26 cellular contexts compared by ENCODE assay signal in the genomic region with DNA sequence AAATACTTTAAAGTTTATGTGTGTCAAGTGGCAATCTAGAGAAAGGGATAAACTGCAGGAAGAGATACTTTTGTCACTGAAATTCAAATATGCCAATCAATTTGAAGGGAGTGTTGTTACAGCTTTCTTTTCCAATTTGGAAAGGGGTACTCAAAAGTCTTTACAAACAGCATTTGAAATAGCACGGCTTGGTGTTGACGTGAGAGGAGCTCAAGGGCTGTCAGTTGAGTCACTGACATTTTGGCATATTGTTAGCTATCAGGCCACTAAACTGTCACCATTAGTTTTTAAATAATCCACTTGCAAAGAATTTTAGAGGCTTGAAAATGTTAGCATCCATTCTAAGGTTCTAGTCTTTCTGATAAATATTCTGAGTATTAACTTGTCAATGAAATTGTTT.
DNase-seq lines count a peak whose midpoint lies in the region; ATAC-seq, FAIRE-seq and TF ChIP-seq lines count a peak whose summit lies in the region.
"Had no signal": no experiment of that assay in that cellular context is flagged by ENCODE, and none has a peak within 500 bp of the region (broad histone marks: within the 10 kb centered on the region; RNA-seq: fewer than 3 reads in every experiment).

No MANE protein-coding gene starts in this region.

- no peak overlapping the region for H3K9ac ChIP-seq in neural cell (ENCODE audit: low read length)
- H3K9ac ChIP-seq: BLaER1 had no signal

- H3K27me3 ChIP-seq in heart left ventricle: no peaks in the 10 kb centered on the region
- H3K27me3 ChIP-seq in neural cell (ENCODE audit: insufficient read depth, low read depth, low read length): no peaks in the 10 kb centered on the region
- H3K27me3 ChIP-seq: BE2C, BLaER1 had no signal

- no peak overlapping the region for H3K4me2 ChIP-seq in neural cell (ENCODE audit: low read length)
- H3K4me2 ChIP-seq: BLaER1 had no signal

- no peaks in the 10 kb centered on the region for H3F3A ChIP-seq in neural cell (ENCODE audit: insufficient read depth, low read length, poor library complexity, severe bottlenecking)

- TF ChIP-seq CTCF in heart left ventricle (IDR thresholded peaks at IDR 0.05): no peak
- TF ChIP-seq CTCF in neural cell (IDR thresholded peaks at IDR 0.05; ENCODE audit: poor library complexity, severe bottlenecking): no peak

- ATAC-seq in Right ventricle myocardium superior (ENCODE audit: poor library complexity) (peak; percentile 52), heart left ventricle (no peak), GM18517 (IDR thresholded peaks at IDR 0.05; ENCODE audit: unreplicated experiment) (no peak), GM21447 (IDR thresholded peaks at IDR 0.05; ENCODE audit: unreplicated experiment) (no peak)

- H3K79me2 ChIP-seq in neural cell (replicated peaks; ENCODE audit: insufficient read depth, low read length): no peaks in the 10 kb centered on the region

- H3K4me3 ChIP-seq in heart left ventricle (no peak overlapping the region), neural cell (ENCODE audit: low read length) (no peak overlapping the region)
- H3K4me3 ChIP-seq: BLaER1 had no signal

- 48 to 61% (median 54%) methylated on average over 2 of the region's 2 CpGs for WGBS in heart left ventricle, 4 donors

- no peak overlapping the region for H2AFZ ChIP-seq in neural cell (ENCODE audit: low read depth, low read length)

- H3K4me1 ChIP-seq in heart left ventricle: no peaks in the 10 kb centered on the region
- H3K4me1 ChIP-seq: BE2C, BLaER1 had no signal

- TF ChIP-seq POLR2A in heart left ventricle (IDR thresholded peaks at IDR 0.05): no peak

- no peaks in the 10 kb centered on the region for H3K9me2 ChIP-seq in neural cell (ENCODE audit: insufficient read depth, low read length)

- H3K36me3 ChIP-seq in heart left ventricle (no peaks in the 10 kb centered on the region), neural cell (ENCODE audit: insufficient read depth, low read length) (no peaks in the 10 kb centered on the region)
- H3K36me3 ChIP-seq: BE2C, BLaER1 had no signal

- no peak overlapping the region for H3K27ac ChIP-seq in heart left ventricle
- no peak overlapping the region for H3K27ac ChIP-seq in neural cell (ENCODE audit: low read length)
- H3K27ac ChIP-seq: BLaER1 had no signal

- H3K9me3 ChIP-seq in heart left ventricle (peaks cover 0 to 9% (median 0%) of the 10 kb centered on the region in 12 donors), neural cell (ENCODE audit: low read length) (no peaks in the 10 kb centered on the region)
- H3K9me3 ChIP-seq: BE2C, BLaER1 had no signal

- no peaks in the 10 kb centered on the region for H4K20me1 ChIP-seq in neural cell (ENCODE audit: insufficient read depth)
- H4K20me1 ChIP-seq: BLaER1 had no signal

- in situ Hi-C loops in G401 (cut with HindIII; ENCODE audit: low sequenced_read_pairs): no loop called here

- intact Hi-C loops in Right ventricle myocardium superior (cut with DNase I): no loop called here
- intact Hi-C loops in heart left ventricle (cut with DNase I): no loop called here

- TF ChIP-seq EP300 in neural cell (conservative IDR thresholded peaks at IDR 0.05; ENCODE audit: poor library complexity, severe bottlenecking): peak; percentile 92

- peak; percentile 31 for FAIRE-seq in GM19239 (lab: Jason Lieb, UNC)
- FAIRE-seq: A204.1, G401.6, GM12891 had no signal

- no peak for TF ChIP-seq RAD21 in neural cell (conservative IDR thresholded peaks at IDR 0.05)

- DNase-seq in Right ventricle myocardium superior (no peak), heart left ventricle (no peak), G401 (ENCODE audit: low spot score) (peak; percentile 0), GM19239 (ENCODE audit: insufficient read length, low spot score) (no peak)
- DNase-seq: 8988T; ACHN; BE2C; C1 segment of cervical spinal cord; CD4-positive, alpha-beta memory T cell; CD4-positive, CD25-positive, alpha-beta regulatory T cell; CD8-positive, alpha-beta memory T cell; COR-L47; DMS 273 treated with DMSO at 0.1 percent for 48 hours; DMS153; DMS53; DMS79; DND-41; EL; GF-D8 had no signal

TF ChIP-seq in neural cell, 6 proteins besides CTCF, POLR2A, EP300 and RAD21:
- TF ChIP-seq EZH2 (IDR thresholded peaks at IDR 0.05; ENCODE audit: borderline replicate concordance, insufficient read depth, low read length, poor library complexity, severe bottlenecking) (no peak), MXI1 (conservative IDR thresholded peaks at IDR 0.05; ENCODE audit: poor library complexity, severe bottlenecking) (no peak), SMC3 (conservative IDR thresholded peaks at IDR 0.05; ENCODE audit: poor library complexity) (no peak), POLR2AphosphoS5 (IDR thresholded peaks at IDR 0.05) (peak; percentile 65)
